8 cellular contexts compared by ENCODE assay signal in genomic region chr1:26471498-26472329, GRCh38. TPM values are rescaled to one million over a fixed set of nuclear protein-coding genes. Genes with fewer than 3 reads are reported as not detected.
DNase-seq lines count a peak whose midpoint lies in the region; ATAC-seq and TF ChIP-seq lines count a peak whose summit lies in the region.

No MANE protein-coding gene starts in this region.

- CTCF ChIA-PET in RWPE1 (lab: Yijun Ruan, JAX), result interaction anchor here (0.6 to 0.8 kb wide), 6 partner anchors 20 to 1030 kb away, joined by 3 read pairs; partner anchors contain the start of gene DHDDS

- H3K27ac ChIP-seq in RWPE1 (peak overlapping the region; percentile 98), left ventricle myocardium inferior (replicated peaks) (peak overlapping the region; percentile 99)

- peaks cover 44% of the 10 kb centered on the region for H3K36me3 ChIP-seq in left ventricle myocardium inferior

- intact Hi-C loops in left ventricle myocardium inferior (cut with micrococcal nuclease), result no loop called here
- intact Hi-C loops in posterior cingulate gyrus (cut with DNase I), result loop anchor here (1.0 to 2.0 kb wide), 2 partner anchors 29 to 39 kb away; partner anchors contain the start of gene DHDDS

- ATAC-seq in GM19467 (IDR thresholded peaks at IDR 0.05; ENCODE audit: unreplicated experiment), result peak; percentile 15

- no peaks in the 10 kb centered on the region for H3K9me3 ChIP-seq in left ventricle myocardium inferior (replicated peaks)

- peaks cover 58% of the 10 kb centered on the region for H3K4me1 ChIP-seq in left ventricle myocardium inferior

- TF ChIP-seq CTCF in RWPE1 (conservative IDR thresholded peaks at IDR 0.05; ENCODE audit: low read depth), result no peak
- no peak for TF ChIP-seq CTCF in left ventricle myocardium inferior (IDR thresholded peaks at IDR 0.05; ENCODE audit: borderline replicate concordance)

- POLR2A ChIA-PET in RWPE1 (lab: Yijun Ruan, JAX; ENCODE audit: low non-redundant PET), result interaction anchor here (1.3 kb wide), 1 partner anchor 29 kb away, joined by 4 read pairs; no protein-coding TSS in a partner anchor

- no peaks in the 10 kb centered on the region for H3K27me3 ChIP-seq in left ventricle myocardium inferior (ENCODE audit: low read depth)

- peak overlapping the region; percentile 97 for H3K4me3 ChIP-seq in left ventricle myocardium inferior

- DNase-seq in COLO668 (lab: John Stamatoyannopoulos, UW; ENCODE audit: unreplicated experiment) (peak; percentile 95), HuH-7 (ENCODE audit: low spot score) (peak; percentile 44), RWPE1 (ENCODE audit: low spot score) (peak; percentile 44), amniotic epithelial cell (ENCODE audit: low read depth) (peak; percentile 69), left ventricle myocardium inferior (peak; percentile 65), posterior cingulate gyrus (peak; percentile 35 to 96 (median 70)), OCI-M2 (lab: John Stamatoyannopoulos, UW; ENCODE audit: unreplicated experiment) (no peak)

RNA-seq across cellular contexts. Expression of gene HMGN2, which starts 0.5 kb away (rescaled TPM):
- total RNA-seq in left ventricle myocardium inferior, result 158 TPM

RNA-seq across cellular contexts. Expression of gene DHDDS, which starts 39.6 kb away (rescaled TPM):
- 27.9 TPM for total RNA-seq in left ventricle myocardium inferior

RNA-seq across cellular contexts. Expression of gene RPS6KA1, which starts 57.8 kb away (rescaled TPM):
- 4.9 TPM for total RNA-seq in left ventricle myocardium inferior
